8 cellular contexts compared by ENCODE assay signal in genomic region chr14:21014761-21015190, GRCh38. TPM values are rescaled to one million over a fixed set of nuclear protein-coding genes. Genes with fewer than 3 reads are reported as not detected.
DNase-seq lines count a peak whose midpoint lies in the region; ATAC-seq and TF ChIP-seq lines count a peak whose summit lies in the region.

No MANE protein-coding gene starts in this region.

- peak; percentile 78 for ATAC-seq in CD8-positive, alpha-beta T cell
- ATAC-seq in HG02763 (IDR thresholded peaks at IDR 0.05; ENCODE audit: unreplicated experiment) (peak; percentile 60), GM18867 (IDR thresholded peaks at IDR 0.05; ENCODE audit: unreplicated experiment) (no peak)
- peak; percentile 72 for ATAC-seq in central memory CD8-positive, alpha-beta T cell (replicated peaks; ENCODE audit: extremely low read depth, poor library complexity, severe bottlenecking)

- peaks cover 28% of the 10 kb centered on the region for H3K36me3 Mint-ChIP-seq in CD8-positive, alpha-beta T cell
- peaks cover 5% of the 10 kb centered on the region for H3K36me3 Mint-ChIP-seq in central memory CD8-positive, alpha-beta T cell (ENCODE audit: insufficient read depth)

- CTCF ChIA-PET in CD8-positive, alpha-beta T cell (lab: Charles Lee): interaction anchor here (0.7 to 16.7 kb wide), 34 partner anchors 9 to 542 kb away, joined by 3 to 416 read pairs (median 9); partner anchors contain the start of genes ARHGEF40, RNASE13, RNASE7 and SLC39A2

- no peaks in the 10 kb centered on the region for H3K27me3 ChIP-seq in CD8-positive, alpha-beta T cell (ENCODE audit: insufficient read depth, low read length)

- H3K27me3 Mint-ChIP-seq in CD8-positive, alpha-beta T cell (ENCODE audit: low read depth): peaks cover 13% of the 10 kb centered on the region
- H3K27me3 Mint-ChIP-seq in central memory CD8-positive, alpha-beta T cell: peaks cover 39% of the 10 kb centered on the region

- H3K4me1 Mint-ChIP-seq in CD8-positive, alpha-beta T cell (ENCODE audit: low read depth): no peaks in the 10 kb centered on the region
- peaks cover 5% of the 10 kb centered on the region for H3K4me1 Mint-ChIP-seq in central memory CD8-positive, alpha-beta T cell

- H3K4me1 ChIP-seq in CD8-positive, alpha-beta T cell (ENCODE audit: insufficient read depth, low read length): no peaks in the 10 kb centered on the region

- no peaks in the 10 kb centered on the region for H3K36me3 ChIP-seq in CD8-positive, alpha-beta T cell (ENCODE audit: insufficient read depth, low read length)

- H3K27ac ChIP-seq in CD8-positive, alpha-beta T cell (ENCODE audit: low read depth, low read length): no peak overlapping the region

- DNase-seq in CD8-positive, alpha-beta T cell: peak; percentile 61 to 90 (median 83)
- DNase-seq in NCI-H510A (lab: John Stamatoyannopoulos, UW): peak; percentile 37
- DNase-seq in activated CD4-positive, CD25-positive, alpha-beta regulatory T cell treated with anti-CD3 and anti-CD28 coated beads, Interleukin-2, amount 50 U/mL, for 72 hours: peak; percentile 77
- peak; percentile 60 to 72 for DNase-seq in central memory CD8-positive, alpha-beta T cell (ENCODE audit: low spot score in 2 of 2)
- DNase-seq in kidney tubule cell (ENCODE audit: low spot score): peak; percentile 83
- peak; percentile 73 for DNase-seq in stimulated activated CD4-positive, alpha-beta T cell treated with anti-CD3 and anti-CD28 coated beads, Interleukin-1b, Interleukin-23, amount 100 ng/mL, for 48 hours

- H3K27ac Mint-ChIP-seq in CD8-positive, alpha-beta T cell: no peak overlapping the region
- no peak overlapping the region for H3K27ac Mint-ChIP-seq in central memory CD8-positive, alpha-beta T cell (ENCODE audit: low read depth)

- H3K4me3 Mint-ChIP-seq in CD8-positive, alpha-beta T cell: no peak overlapping the region
- H3K4me3 Mint-ChIP-seq in central memory CD8-positive, alpha-beta T cell: no peak overlapping the region

- intact Hi-C loops in CD8-positive, alpha-beta T cell (cut with DNase I, micrococcal nuclease): loop anchor here (1.0 kb wide), 4 partner anchors 26 to 93 kb away; no protein-coding TSS in a partner anchor

- no peaks in the 10 kb centered on the region for H3K9me3 ChIP-seq in CD8-positive, alpha-beta T cell (ENCODE audit: low read length)

- TF ChIP-seq CTCF in CD8-positive, alpha-beta T cell (IDR thresholded peaks at IDR 0.05): peak; percentile 79

- POLR2A ChIA-PET in CD8-positive, alpha-beta T cell (lab: Charles Lee): interaction anchor here (0.7 to 2.3 kb wide), 10 partner anchors 10 to 89 kb away, joined by 3 to 23 read pairs (median 6); partner anchors contain the start of genes NDRG2 and SLC39A2

- no peak overlapping the region for H3K4me3 ChIP-seq in CD8-positive, alpha-beta T cell (ENCODE audit: low read depth, low read length)

- H3K9me3 Mint-ChIP-seq in CD8-positive, alpha-beta T cell: no peaks in the 10 kb centered on the region
- H3K9me3 Mint-ChIP-seq in central memory CD8-positive, alpha-beta T cell: no peaks in the 10 kb centered on the region

RNA-seq across cellular contexts. Expression of gene NDRG2, which starts 10.1 kb away (rescaled TPM):
- 10 to 100 TPM; 18.9 to 24.8 TPM for total RNA-seq in CD8-positive, alpha-beta T cell

RNA-seq across cellular contexts. Expression of gene TPPP2, which starts 15.2 kb away (rescaled TPM):
- not detected for total RNA-seq in CD8-positive, alpha-beta T cell

RNA-seq across cellular contexts. Expression of gene SLC39A2, which starts 15.7 kb away (rescaled TPM):
- total RNA-seq in CD8-positive, alpha-beta T cell: under 1 TPM; 0.33 to 0.62 TPM

RNA-seq across cellular contexts. Expression of gene RNASE13, which starts 19.8 kb away (rescaled TPM):
- not detected for total RNA-seq in CD8-positive, alpha-beta T cell

RNA-seq across cellular contexts. Expression of gene METTL17, which starts 25.0 kb away (rescaled TPM):
- 10 to 100 TPM; 82.3 to 88.8 TPM for total RNA-seq in CD8-positive, alpha-beta T cell
